Comparison of ENCODE assay signal across 3 cellular contexts in the genomic region with DNA sequence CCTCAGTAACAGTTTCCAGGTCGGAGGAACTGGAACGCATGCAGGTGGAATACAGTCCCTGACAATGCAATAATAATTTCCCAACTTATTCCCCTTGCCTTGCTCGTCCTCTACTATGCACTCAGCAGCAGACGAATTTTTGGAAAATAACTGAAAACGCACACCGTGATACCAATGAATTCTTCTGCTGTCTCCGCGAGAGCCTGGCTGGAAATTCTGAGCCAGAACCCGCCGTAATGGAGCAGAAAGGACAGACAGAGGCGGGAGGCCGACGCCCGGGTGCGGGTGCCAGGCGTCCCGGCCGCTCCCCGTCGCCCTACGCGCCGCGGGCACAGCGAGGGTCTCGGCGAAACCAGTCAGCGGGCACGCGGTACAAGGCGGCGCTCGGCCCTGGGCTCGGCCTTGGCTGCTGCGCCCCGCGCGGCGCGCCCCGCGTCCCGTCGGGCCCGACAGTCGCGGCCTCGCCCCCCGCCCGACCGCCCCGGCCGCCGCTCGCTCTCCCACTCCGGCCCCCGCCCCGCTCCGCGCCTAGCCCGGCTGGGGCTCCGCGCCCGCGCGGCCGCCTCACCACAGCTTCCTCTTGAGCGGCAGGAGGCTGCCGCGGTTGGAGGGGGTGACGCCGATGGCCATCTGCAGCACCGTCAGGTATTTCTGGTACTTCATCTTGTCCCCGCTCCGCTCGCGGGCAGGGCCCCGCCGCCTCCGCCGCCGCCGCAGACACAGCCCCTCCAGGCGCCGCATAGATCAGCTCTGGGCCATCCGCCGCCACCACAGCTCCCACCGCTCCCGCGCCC.
TF ChIP-seq lines count a peak whose summit lies in the region.

No MANE protein-coding gene starts in this region.

TF ChIP-seq in liver, 16 proteins besides CTCF, POLR2A, EP300 and RAD21:
- no peak for TF ChIP-seq EGR1 (IDR thresholded peaks at IDR 0.05; ENCODE audit: low read depth in 2 of 2)
- TF ChIP-seq, protein P1, sequence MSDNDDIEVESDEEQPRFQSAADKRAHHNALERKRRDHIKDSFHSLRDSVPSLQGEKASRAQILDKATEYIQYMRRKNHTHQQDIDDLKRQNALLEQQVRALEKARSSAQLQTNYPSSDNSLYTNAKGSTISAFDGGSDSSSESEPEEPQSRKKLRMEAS (IDR thresholded peaks at IDR 0.05) = no peak
- no peak for TF ChIP-seq HNF4A (conservative IDR thresholded peaks at IDR 0.05)
- no peak for TF ChIP-seq YY1 (IDR thresholded peaks at IDR 0.05)
- TF ChIP-seq, protein P2, sequence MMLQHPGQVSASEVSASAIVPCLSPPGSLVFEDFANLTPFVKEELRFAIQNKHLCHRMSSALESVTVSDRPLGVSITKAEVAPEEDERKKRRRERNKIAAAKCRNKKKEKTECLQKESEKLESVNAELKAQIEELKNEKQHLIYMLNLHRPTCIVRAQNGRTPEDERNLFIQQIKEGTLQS (IDR thresholded peaks at IDR 0.05) = no peak
- TF ChIP-seq FOXA1 (IDR thresholded peaks at IDR 0.05) = no peak
- no peak for TF ChIP-seq JUND (IDR thresholded peaks at IDR 0.05)
- TF ChIP-seq FOXA2 (IDR thresholded peaks at IDR 0.05) = no peak
- TF ChIP-seq HNF4G (IDR thresholded peaks at IDR 0.05) = no peak
- no peak for TF ChIP-seq RXRA (IDR thresholded peaks at IDR 0.05)
- TF ChIP-seq, protein P3, sequence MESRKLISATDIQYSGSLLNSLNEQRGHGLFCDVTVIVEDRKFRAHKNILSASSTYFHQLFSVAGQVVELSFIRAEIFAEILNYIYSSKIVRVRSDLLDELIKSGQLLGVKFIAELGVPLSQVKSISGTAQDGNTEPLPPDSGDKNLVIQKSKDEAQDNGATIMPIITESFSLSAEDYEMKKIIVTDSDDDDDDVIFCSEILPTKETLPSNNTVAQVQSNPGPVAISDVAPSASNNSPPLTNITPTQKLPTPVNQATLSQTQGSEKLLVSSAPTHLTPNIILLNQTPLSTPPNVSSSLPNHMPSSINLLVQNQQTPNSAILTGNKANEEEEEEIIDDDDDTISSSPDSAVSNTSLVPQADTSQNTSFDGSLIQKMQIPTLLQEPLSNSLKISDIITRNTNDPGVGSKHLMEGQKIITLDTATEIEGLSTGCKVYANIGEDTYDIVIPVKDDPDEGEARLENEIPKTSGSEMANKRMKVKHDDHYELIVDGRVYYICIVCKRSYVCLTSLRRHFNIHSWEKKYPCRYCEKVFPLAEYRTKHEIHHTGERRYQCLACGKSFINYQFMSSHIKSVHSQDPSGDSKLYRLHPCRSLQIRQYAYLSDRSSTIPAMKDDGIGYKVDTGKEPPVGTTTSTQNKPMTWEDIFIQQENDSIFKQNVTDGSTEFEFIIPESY (IDR thresholded peaks at IDR 0.05) = no peak

TF ChIP-seq in HepG2, 621 proteins besides CTCF, POLR2A, EP300 and RAD21:
- TF ChIP-seq, protein P1 (IDR thresholded peaks at IDR 0.05) = no peak
- TF ChIP-seq, protein P4, sequence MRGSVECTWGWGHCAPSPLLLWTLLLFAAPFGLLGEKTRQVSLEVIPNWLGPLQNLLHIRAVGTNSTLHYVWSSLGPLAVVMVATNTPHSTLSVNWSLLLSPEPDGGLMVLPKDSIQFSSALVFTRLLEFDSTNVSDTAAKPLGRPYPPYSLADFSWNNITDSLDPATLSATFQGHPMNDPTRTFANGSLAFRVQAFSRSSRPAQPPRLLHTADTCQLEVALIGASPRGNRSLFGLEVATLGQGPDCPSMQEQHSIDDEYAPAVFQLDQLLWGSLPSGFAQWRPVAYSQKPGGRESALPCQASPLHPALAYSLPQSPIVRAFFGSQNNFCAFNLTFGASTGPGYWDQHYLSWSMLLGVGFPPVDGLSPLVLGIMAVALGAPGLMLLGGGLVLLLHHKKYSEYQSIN (CRISPR knock-in tag; IDR thresholded peaks at IDR 0.05; ENCODE audit: borderline replicate concordance) = no peak
- no peak for TF ChIP-seq NFE2L1 (CRISPR knock-in tag; IDR thresholded peaks at IDR 0.05; ENCODE audit: borderline replicate concordance)

TF ChIP-seq in H1, 55 proteins besides CTCF, POLR2A, EP300 and RAD21:
- TF ChIP-seq, protein P1 (IDR thresholded peaks at IDR 0.05) = peak; percentile 84
- TF ChIP-seq POLR2AphosphoS5 (IDR thresholded peaks at IDR 0.05; ENCODE audit: low read depth, low read length) (no peak), RBBP5 (IDR thresholded peaks at IDR 0.05; ENCODE audit: borderline replicate concordance, low read depth, low read length) (peak; percentile 77; the same call in 1 of the 2 replicates), PHF8 (conservative IDR thresholded peaks at IDR 0.05; ENCODE audit: low read depth, low read length) (no peak), BACH1 (IDR thresholded peaks at IDR 0.05; ENCODE audit: low read length) (no peak), RFX5 (IDR thresholded peaks at IDR 0.05; ENCODE audit: borderline replicate concordance, low read depth, low read length) (no peak), RNF2 (IDR thresholded peaks at IDR 0.05; ENCODE audit: borderline replicate concordance, low read depth, low read length, missing control alignments, poor library complexity, severe bottlenecking) (peak; percentile 44), CHD2 (IDR thresholded peaks at IDR 0.05; ENCODE audit: low read length) (no peak), SUZ12 (IDR thresholded peaks at IDR 0.05; ENCODE audit: low read length) (peak; percentile 71), TBP (IDR thresholded peaks at IDR 0.05; ENCODE audit: low read depth, low read length) (peak; percentile 19; the same call in 1 of the 2 replicates), EZH2 (IDR thresholded peaks at IDR 0.05; ENCODE audit: low read depth, low read length, severe bottlenecking) (peak; percentile 63), KDM4A (IDR thresholded peaks at IDR 0.05; ENCODE audit: low read depth, low read length, severe bottlenecking) (peak; percentile 84)
- TF ChIP-seq, protein P5, sequence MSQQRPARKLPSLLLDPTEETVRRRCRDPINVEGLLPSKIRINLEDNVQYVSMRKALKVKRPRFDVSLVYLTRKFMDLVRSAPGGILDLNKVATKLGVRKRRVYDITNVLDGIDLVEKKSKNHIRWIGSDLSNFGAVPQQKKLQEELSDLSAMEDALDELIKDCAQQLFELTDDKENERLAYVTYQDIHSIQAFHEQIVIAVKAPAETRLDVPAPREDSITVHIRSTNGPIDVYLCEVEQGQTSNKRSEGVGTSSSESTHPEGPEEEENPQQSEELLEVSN (IDR thresholded peaks at IDR 0.05) = peak; percentile 47; the same call in 1 of the 2 replicates
